Comparison of ENCODE assay signal across 17 cellular contexts in genomic region chr1:236974025-236974424, GRCh38. TPM values are rescaled to one million over a fixed set of nuclear protein-coding genes. Genes with fewer than 3 reads are reported as not detected.
"Had no signal": no experiment of that assay in that cellular context is flagged by ENCODE, and none has a peak within 500 bp of the region (broad histone marks: within the 10 kb centered on the region; RNA-seq: fewer than 3 reads in every experiment).

No MANE protein-coding gene starts in this region.

RNA-seq across cellular contexts. Expression of gene MT1HL1, which starts 30.2 kb away (rescaled TPM):
- total RNA-seq: dermis blood vessel endothelial cell, esophagus squamous epithelium, heart right ventricle, kidney, left lobe of liver, liver, lung, mononuclear cell, natural killer cell, omental fat pad, pancreas, posterior vena cava, pulmonary artery endothelial cell, spleen, testis, upper lobe of left lung had no signal
- polyA plus RNA-seq: heart right ventricle, lung, neural cell, pancreas, spleen had no signal
